ENCODE assay signal across 21 cellular contexts in the genomic region with DNA sequence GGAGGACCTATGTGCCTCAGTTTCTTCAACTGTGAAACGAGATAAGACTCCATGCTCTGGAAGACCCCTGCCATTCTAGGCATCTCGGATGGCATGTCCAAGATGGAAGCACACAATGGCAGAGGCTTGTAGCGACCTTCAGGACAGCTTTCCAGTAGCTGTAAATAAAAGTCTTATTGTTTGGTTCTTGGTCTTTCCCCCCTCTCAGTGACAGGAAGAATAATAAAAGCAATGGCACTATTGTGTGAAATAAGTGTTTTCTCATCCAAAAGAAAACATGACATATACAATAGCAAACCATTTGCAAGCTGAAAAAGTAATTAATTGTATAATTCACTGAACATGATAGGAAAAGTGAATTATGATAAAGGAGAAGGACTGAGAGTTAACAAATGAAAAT. TPM values are rescaled to one million over a fixed set of nuclear protein-coding genes. Genes with fewer than 3 reads are reported as not detected.
A peak's percentile ranks its signal among the peaks of the same experiment; 100 is the strongest.
DNase-seq lines count a peak whose midpoint lies in the region; ATAC-seq, FAIRE-seq and TF ChIP-seq lines count a peak whose summit lies in the region.
"Had no signal": no experiment of that assay in that cellular context is flagged by ENCODE, and none has a peak within 500 bp of the region (broad histone marks: within the 10 kb centered on the region; RNA-seq: fewer than 3 reads in every experiment).

No MANE protein-coding gene starts in this region.

- peaks cover 17% of the 10 kb centered on the region for H3K36me3 Mint-ChIP-seq in T-helper 2 cell treated with Interferon-gamma antibody and Interleukin-4, amounts not matched to agents 5 μg/mL and 100 μg/mL, for 36 hours (ENCODE audit: low read depth)
- H3K36me3 Mint-ChIP-seq in IgD-negative memory B cell: peaks cover 8% of the 10 kb centered on the region
- peaks cover 26% of the 10 kb centered on the region for H3K36me3 Mint-ChIP-seq in activated naive CD8-positive, alpha-beta T cell treated with anti-CD3 and anti-CD28 coated beads, Interleukin-2, amount 50 U/mL, for 24 hours (ENCODE audit: low read depth)
- H3K36me3 Mint-ChIP-seq in natural killer cell: peaks cover 4% of the 10 kb centered on the region

- intact Hi-C loops in natural killer cell (cut with micrococcal nuclease): loop anchor here (10.0 kb wide), 2 partner anchors 49 to 599 kb away; a partner anchor contains a TSS

- H3K4me3 Mint-ChIP-seq in T-helper 2 cell treated with Interferon-gamma antibody and Interleukin-4, amounts not matched to agents 5 μg/mL and 100 μg/mL, for 36 hours: peak overlapping the region; percentile 11
- H3K4me3 Mint-ChIP-seq in IgD-negative memory B cell (peak overlapping the region; percentile 34 to 85 (median 53)), natural killer cell (no peak overlapping the region)
- peak overlapping the region; percentile 94 for H3K4me3 Mint-ChIP-seq in activated naive CD8-positive, alpha-beta T cell treated with anti-CD3 and anti-CD28 coated beads, Interleukin-2, amount 50 U/mL, for 24 hours
- H3K4me3 Mint-ChIP-seq: endodermal cell, nephron had no signal

- FAIRE-seq in RCC 7860 (lab: Jason Lieb, UNC): no peak
- FAIRE-seq: keratinocyte had no signal

- H3K27me3 Mint-ChIP-seq in T-helper 2 cell treated with Interferon-gamma antibody and Interleukin-4, amounts not matched to agents 5 μg/mL and 100 μg/mL, for 36 hours (ENCODE audit: low read depth): no peaks in the 10 kb centered on the region
- H3K27me3 Mint-ChIP-seq in IgD-negative memory B cell (no peaks in the 10 kb centered on the region), natural killer cell (ENCODE audit: low read depth in 2 of 2) (no peaks in the 10 kb centered on the region)
- H3K27me3 Mint-ChIP-seq in activated naive CD8-positive, alpha-beta T cell treated with anti-CD3 and anti-CD28 coated beads, Interleukin-2, amount 50 U/mL, for 24 hours: no peaks in the 10 kb centered on the region

- TF ChIP-seq CTCF in natural killer cell (IDR thresholded peaks at IDR 0.05): no peak

- H3K4me1 Mint-ChIP-seq in T-helper 2 cell treated with Interferon-gamma antibody and Interleukin-4, amounts not matched to agents 5 μg/mL and 100 μg/mL, for 36 hours (ENCODE audit: low read depth): peaks cover 48% of the 10 kb centered on the region
- H3K4me1 Mint-ChIP-seq in IgD-negative memory B cell (peaks cover 38 to 54% (median 44%) of the 10 kb centered on the region in 3 donors), natural killer cell (peaks cover 51 to 63% of the 10 kb centered on the region in 2 donors)
- peaks cover 79% of the 10 kb centered on the region for H3K4me1 Mint-ChIP-seq in activated naive CD8-positive, alpha-beta T cell treated with anti-CD3 and anti-CD28 coated beads, Interleukin-2, amount 50 U/mL, for 24 hours
- H3K4me1 Mint-ChIP-seq: nephron had no signal

- no peak for DNase-seq in T-helper 2 cell treated with Interferon-gamma antibody and Interleukin-4, amounts not matched to agents 5 μg/mL and 100 μg/mL, for 36 hours (ENCODE audit: low spot score)
- DNase-seq in T-helper 2 cell (no peak), natural killer cell (no peak), NCI-H1694 treated with DMSO at 0.1 percent for 48 hours (lab: John Stamatoyannopoulos, UW) (no peak), RCC 7860 (ENCODE audit: low spot score) (no peak)
- DNase-seq in activated naive CD8-positive, alpha-beta T cell treated with anti-CD3 and anti-CD28 coated beads, Interleukin-2, amount 50 U/mL, for 24 hours: no peak
- DNase-seq: activated CD4-positive, alpha-beta T cell treated with anti-CD3 and anti-CD28 coated beads, Interleukin-2, amount 50 U/mL, for 48 hours; aorta; cerebellar nuclear complex; DMS153; endodermal cell; hippocampal formation; NCI-H1092; NCI-H2171; NCI-H748 treated with DMSO at 0.1 percent for 48 hours; SK-N-SH; stimulated activated CD4-positive, alpha-beta T cell treated with anti-CD3 and anti-CD28 coated beads, Interleukin-4, amount 100 ng/mL, for 24 hours had no signal

- peak overlapping the region; percentile 64 for H3K27ac Mint-ChIP-seq in T-helper 2 cell treated with Interferon-gamma antibody and Interleukin-4, amounts not matched to agents 5 μg/mL and 100 μg/mL, for 36 hours
- H3K27ac Mint-ChIP-seq in IgD-negative memory B cell: peak overlapping the region; percentile 13 to 99 (median 78)
- H3K27ac Mint-ChIP-seq in activated naive CD8-positive, alpha-beta T cell treated with anti-CD3 and anti-CD28 coated beads, Interleukin-2, amount 50 U/mL, for 24 hours: peak overlapping the region; percentile 100
- peak overlapping the region; percentile 93 to 97 for H3K27ac Mint-ChIP-seq in natural killer cell
- H3K27ac Mint-ChIP-seq: endodermal cell had no signal

- H3K9me3 Mint-ChIP-seq in T-helper 2 cell treated with Interferon-gamma antibody and Interleukin-4, amounts not matched to agents 5 μg/mL and 100 μg/mL, for 36 hours: peaks cover 15% of the 10 kb centered on the region
- peaks cover 0 to 6% (median 3%) of the 10 kb centered on the region in 3 donors for H3K9me3 Mint-ChIP-seq in IgD-negative memory B cell
- H3K9me3 Mint-ChIP-seq in activated naive CD8-positive, alpha-beta T cell treated with anti-CD3 and anti-CD28 coated beads, Interleukin-2, amount 50 U/mL, for 24 hours: peaks cover 13% of the 10 kb centered on the region
- peaks cover under 1 to 2% of the 10 kb centered on the region in 2 donors for H3K9me3 Mint-ChIP-seq in natural killer cell
- H3K9me3 Mint-ChIP-seq: endodermal cell, nephron had no signal

- no peak for ATAC-seq in activated naive CD8-positive, alpha-beta T cell treated with anti-CD3 and anti-CD28 coated beads, Interleukin-2, amount 50 U/mL, for 24 hours
- ATAC-seq in natural killer cell (no peak), HG02759 (IDR thresholded peaks at IDR 0.05; ENCODE audit: unreplicated experiment) (no peak)

RNA-seq across cellular contexts. Expression of a gene that starts 32.5 kb away (rescaled TPM):
- 147 TPM for polyA plus RNA-seq in IgD-negative memory B cell
- total RNA-seq in natural killer cell: 100 to 1,000 TPM; 226 to 236 (median 233) TPM
